Comparison of ENCODE assay signal across 7 cellular contexts in genomic region chr10:22615819-22616499, GRCh38.
A peak's percentile ranks its signal among the peaks of the same experiment; 100 is the strongest.
DNase-seq lines count a peak whose midpoint lies in the region; ATAC-seq and TF ChIP-seq lines count a peak whose summit lies in the region.

No MANE protein-coding gene starts in this region.

- in situ Hi-C loops in GM13977 (cut with MboI; ENCODE audit: low pct_unique_long_range_greater_than_20kb, low sequenced_read_pairs, unreplicated experiment), result no loop called here

- no peaks in the 10 kb centered on the region for H3K9me3 Mint-ChIP-seq in activated B cell treated with CpG ODN at 0.5 μM for 24 hours

- H3K27ac ChIP-seq in sigmoid colon, result peak overlapping the region in 2 of 4 donors; percentile 23 to 46

- peak overlapping the region; percentile 86 for H3K4me3 Mint-ChIP-seq in activated B cell treated with CpG ODN at 0.5 μM for 24 hours

- WGBS in sigmoid colon, 2 donors, result 19 to 45% methylated on average over 11 of the region's 11 CpGs

- CTCF ChIA-PET in activated B cell treated with CpG ODN at 0.5 μM for 24 hours (lab: Charles Lee), result interaction anchor here (1.0 to 1.9 kb wide), 2 partner anchors 14 to 31 kb away, joined by 4 to 5 read pairs; no protein-coding TSS in a partner anchor

- H3K9me3 ChIP-seq in sigmoid colon, result no peaks in the 10 kb centered on the region

- peak overlapping the region; percentile 96 for H3K27ac Mint-ChIP-seq in activated B cell treated with CpG ODN at 0.5 μM for 24 hours

- POLR2A ChIA-PET in activated B cell treated with CpG ODN at 0.5 μM for 24 hours (lab: Charles Lee), result interaction anchor here (0.6 to 5.1 kb wide), 9 partner anchors 9 to 98 kb away, joined by 3 to 24 read pairs (median 6); partner anchors contain the start of gene PIP4K2A

- peaks cover 0 to 47% (median 24%) of the 10 kb centered on the region in 4 donors for H3K4me1 ChIP-seq in sigmoid colon

- TF ChIP-seq CTCF in GM13977 (IDR thresholded peaks at IDR 0.05; ENCODE audit: extremely low read depth, insufficient read depth, missing control alignments), result no peak
- TF ChIP-seq CTCF in activated B cell treated with CpG ODN at 0.5 μM for 24 hours (IDR thresholded peaks at IDR 0.05), result no peak
- no peak for TF ChIP-seq CTCF in sigmoid colon (IDR thresholded peaks at IDR 0.05)

- H3K4me1 Mint-ChIP-seq in activated B cell treated with CpG ODN at 0.5 μM for 24 hours, result peaks cover 95% of the 10 kb centered on the region

- H3K4me3 ChIP-seq in sigmoid colon, result peak overlapping the region in 1 of 4 donors; percentile 9

- H3K27me3 ChIP-seq in sigmoid colon, result no peaks in the 10 kb centered on the region

- no peak for TF ChIP-seq POLR2A in sigmoid colon (IDR thresholded peaks at IDR 0.05)

- DNase-seq in GM13977 (ENCODE audit: low spot score) (peak; percentile 50), LHCN-M2 (ENCODE audit: low read depth) (peak; percentile 76), activated B cell treated with CpG ODN at 0.5 μM for 24 hours (peak; percentile 36), globus pallidus (ENCODE audit: low spot score) (peak; percentile 96), sigmoid colon (peak; percentile 73), HPDE6-E6E7 (ENCODE audit: extremely low spot score) (no peak)

- intact Hi-C loops in activated B cell treated with CpG ODN at 0.5 μM for 24 hours (cut with micrococcal nuclease) (loop anchor here (1.0 kb wide), 2 partner anchors 10 to 14 kb away; no protein-coding TSS in a partner anchor), sigmoid colon (cut with DNase I) (no loop called here)

- TF ChIP-seq EP300 in sigmoid colon (IDR thresholded peaks at IDR 0.05), result no peak

- no peaks in the 10 kb centered on the region for H3K36me3 ChIP-seq in sigmoid colon

- ATAC-seq in GM21737 (IDR thresholded peaks at IDR 0.05; ENCODE audit: unreplicated experiment), result peak; percentile 50
- ATAC-seq in activated B cell treated with CpG ODN at 0.5 μM for 24 hours (ENCODE audit: low read depth), result peak; percentile 74

- no peaks in the 10 kb centered on the region for H3K27me3 Mint-ChIP-seq in activated B cell treated with CpG ODN at 0.5 μM for 24 hours

- peaks cover 12% of the 10 kb centered on the region for H3K36me3 Mint-ChIP-seq in activated B cell treated with CpG ODN at 0.5 μM for 24 hours (ENCODE audit: low read depth)
